ENCODE assay signal across 13 cellular contexts in genomic region chr12:89243786-89244185, GRCh38.
DNase-seq lines count a peak whose midpoint lies in the region; ATAC-seq and TF ChIP-seq lines count a peak whose summit lies in the region.
"Had no signal": no experiment of that assay in that cellular context is flagged by ENCODE, and none has a peak within 500 bp of the region (broad histone marks: within the 10 kb centered on the region; RNA-seq: fewer than 3 reads in every experiment).

No MANE protein-coding gene starts in this region.

- in situ Hi-C loops in KBM-7 (cut with MboI; ENCODE audit: low pct_unique_long_range_greater_than_20kb, low sequenced_read_pairs): no loop called here

- H3K4me3 ChIP-seq in CD4-positive, alpha-beta memory T cell (ENCODE audit: low read length in 2 of 2): no peak overlapping the region
- H3K4me3 ChIP-seq: heart right ventricle, PC-9, right lobe of liver, stomach had no signal

- no peak for ATAC-seq in natural killer cell
- ATAC-seq in GM21786 (IDR thresholded peaks at IDR 0.05; ENCODE audit: unreplicated experiment): no peak

- H3K4me1 Mint-ChIP-seq in CD4-positive, alpha-beta memory T cell: peaks cover 34 to 41% (median 38%) of the 10 kb centered on the region in 4 donors
- H3K4me1 Mint-ChIP-seq in activated T-helper 2 cell treated with anti-CD3 and anti-CD28 coated beads, Interferon-gamma antibody, Interleukin-2, Interleukin-4, amounts not matched to agents 10 μg/mL and 5 μg/mL and 100 μg/mL, durations not matched to agents 14 hours and 24 hours and 36 hours (ENCODE audit: low read depth): peaks cover 75% of the 10 kb centered on the region
- H3K4me1 Mint-ChIP-seq in natural killer cell: peaks cover 29 to 33% of the 10 kb centered on the region in 2 donors

- no peak for DNase-seq in CD4-positive, alpha-beta memory T cell
- DNase-seq in KBM-7 (peak; percentile 43), natural killer cell (no peak), posterior vena cava (ENCODE audit: low spot score) (no peak), NCI-H524 (lab: John Stamatoyannopoulos, UW) (no peak)
- no peak for DNase-seq in activated T-helper 2 cell treated with anti-CD3 and anti-CD28 coated beads, Interferon-gamma antibody, Interleukin-2, Interleukin-4, amounts not matched to agents 10 μg/mL and 5 μg/mL and 100 μg/mL, durations not matched to agents 14 hours and 24 hours and 36 hours (ENCODE audit: low spot score)
- DNase-seq: heart right ventricle, NCI-H2171, PC-9, right lobe of liver, stomach had no signal

- no peaks in the 10 kb centered on the region for H3K27me3 Mint-ChIP-seq in CD4-positive, alpha-beta memory T cell
- H3K27me3 Mint-ChIP-seq in activated T-helper 2 cell treated with anti-CD3 and anti-CD28 coated beads, Interferon-gamma antibody, Interleukin-2, Interleukin-4, amounts not matched to agents 10 μg/mL and 5 μg/mL and 100 μg/mL, durations not matched to agents 14 hours and 24 hours and 36 hours (ENCODE audit: low read depth): no peaks in the 10 kb centered on the region
- no peaks in the 10 kb centered on the region for H3K27me3 Mint-ChIP-seq in natural killer cell (ENCODE audit: low read depth in 2 of 2)
- H3K27me3 Mint-ChIP-seq: central memory CD8-positive, alpha-beta T cell had no signal

- TF ChIP-seq CTCF in natural killer cell (IDR thresholded peaks at IDR 0.05): no peak

- H3K4me3 Mint-ChIP-seq in CD4-positive, alpha-beta memory T cell: peak overlapping the region in 6 of 8 donors; percentile 10 to 60 (median 40)
- H3K4me3 Mint-ChIP-seq in activated T-helper 2 cell treated with anti-CD3 and anti-CD28 coated beads, Interferon-gamma antibody, Interleukin-2, Interleukin-4, amounts not matched to agents 10 μg/mL and 5 μg/mL and 100 μg/mL, durations not matched to agents 14 hours and 24 hours and 36 hours (ENCODE audit: low read depth): peak overlapping the region; percentile 2
- no peak overlapping the region for H3K4me3 Mint-ChIP-seq in natural killer cell

- no peaks in the 10 kb centered on the region for H3K27me3 ChIP-seq in CD4-positive, alpha-beta memory T cell (ENCODE audit: insufficient read depth, low read length)
- H3K27me3 ChIP-seq: heart right ventricle, right lobe of liver, stomach had no signal

- CTCF ChIA-PET in CD4-positive, alpha-beta memory T cell (lab: Charles Lee; ENCODE audit: partially characterized antibody): interaction anchor here (0.7 to 2.1 kb wide), 4 partner anchors 8 to 227 kb away, joined by 3 to 6 read pairs (median 4); no protein-coding TSS in a partner anchor

- no peaks in the 10 kb centered on the region for H3K36me3 Mint-ChIP-seq in CD4-positive, alpha-beta memory T cell
- peaks cover 31% of the 10 kb centered on the region for H3K36me3 Mint-ChIP-seq in activated T-helper 2 cell treated with anti-CD3 and anti-CD28 coated beads, Interferon-gamma antibody, Interleukin-2, Interleukin-4, amounts not matched to agents 10 μg/mL and 5 μg/mL and 100 μg/mL, durations not matched to agents 14 hours and 24 hours and 36 hours (ENCODE audit: low read depth)
- H3K36me3 Mint-ChIP-seq in natural killer cell: no peaks in the 10 kb centered on the region

- peaks cover 0 to 3% (median 0%) of the 10 kb centered on the region in 8 donors for H3K9me3 Mint-ChIP-seq in CD4-positive, alpha-beta memory T cell
- H3K9me3 Mint-ChIP-seq in activated T-helper 2 cell treated with anti-CD3 and anti-CD28 coated beads, Interferon-gamma antibody, Interleukin-2, Interleukin-4, amounts not matched to agents 10 μg/mL and 5 μg/mL and 100 μg/mL, durations not matched to agents 14 hours and 24 hours and 36 hours: peaks cover 31% of the 10 kb centered on the region
- no peaks in the 10 kb centered on the region for H3K9me3 Mint-ChIP-seq in natural killer cell
- H3K9me3 Mint-ChIP-seq: central memory CD8-positive, alpha-beta T cell had no signal

- intact Hi-C loops in CD4-positive, alpha-beta memory T cell (cut with micrococcal nuclease): loop anchor here (2.0 to 10.0 kb wide), 4 partner anchors 19 to 281 kb away; partner anchors contain the start of genes GALNT4 and POC1B
- intact Hi-C loops in activated T-helper 2 cell treated with anti-CD3 and anti-CD28 coated beads, Interferon-gamma antibody, Interleukin-2, Interleukin-4, amounts not matched to agents 10 μg/mL and 5 μg/mL and 100 μg/mL, durations not matched to agents 14 hours and 24 hours and 36 hours (cut with micrococcal nuclease): loop anchor here (1.0 to 5.0 kb wide), 12 partner anchors 7 to 279 kb away; partner anchors contain the start of genes DUSP6 and GALNT4
- intact Hi-C loops in natural killer cell (cut with micrococcal nuclease) (loop anchor here (2.0 to 10.0 kb wide), 2 partner anchors 19 to 189 kb away; no protein-coding TSS in a partner anchor), posterior vena cava (cut with DNase I) (no loop called here)

- POLR2A ChIA-PET in CD4-positive, alpha-beta memory T cell (lab: Charles Lee; ENCODE audit: partially characterized antibody): interaction anchor here (0.7 to 3.4 kb wide), 6 partner anchors 8 to 110 kb away, joined by 3 to 16 read pairs (median 10); partner anchors contain the start of gene DUSP6

- H3K27ac ChIP-seq in CD4-positive, alpha-beta memory T cell (ENCODE audit: low read depth, low read length): no peak overlapping the region
- H3K27ac ChIP-seq: PC-9, right lobe of liver had no signal

- H3K4me1 ChIP-seq in CD4-positive, alpha-beta memory T cell (ENCODE audit: insufficient read depth, low read length): peaks cover 32% of the 10 kb centered on the region
- H3K4me1 ChIP-seq: right lobe of liver had no signal

- H3K36me3 ChIP-seq in CD4-positive, alpha-beta memory T cell (ENCODE audit: insufficient read depth, low read length): no peaks in the 10 kb centered on the region
- H3K36me3 ChIP-seq: heart right ventricle, right lobe of liver, stomach had no signal

- no peaks in the 10 kb centered on the region for H3K9me3 ChIP-seq in CD4-positive, alpha-beta memory T cell (ENCODE audit: control insufficient read depth in 1 of 2, low read length in 2 of 2)
- H3K9me3 ChIP-seq: right lobe of liver, stomach had no signal

- peak overlapping the region in 6 of 7 donors; percentile 2 to 68 (median 24) for H3K27ac Mint-ChIP-seq in CD4-positive, alpha-beta memory T cell
- peak overlapping the region; percentile 85 for H3K27ac Mint-ChIP-seq in activated T-helper 2 cell treated with anti-CD3 and anti-CD28 coated beads, Interferon-gamma antibody, Interleukin-2, Interleukin-4, amounts not matched to agents 10 μg/mL and 5 μg/mL and 100 μg/mL, durations not matched to agents 14 hours and 24 hours and 36 hours
- peak overlapping the region; percentile 36 to 52 for H3K27ac Mint-ChIP-seq in natural killer cell

Comparison
In these comparisons a context has a peak if more than half of its experiments do, and no peak if none do; other contexts are left out.
1. H3K27ac Mint-ChIP-seq: peak in every context shown above with its lines; median percentile 85 in activated T-helper 2 cell treated with anti-CD3 and anti-CD28 coated beads, Interferon-gamma antibody, Interleukin-2, Interleukin-4, amounts not matched to agents 10 μg/mL and 5 μg/mL and 100 μg/mL, durations not matched to agents 14 hours and 24 hours and 36 hours; 44 in natural killer cell; 24 in CD4-positive, alpha-beta memory T cell.
2. intact Hi-C loops: an anchor here in CD4-positive, alpha-beta memory T cell (2.0 to 10.0 kb wide), activated T-helper 2 cell treated with anti-CD3 and anti-CD28 coated beads, Interferon-gamma antibody, Interleukin-2, Interleukin-4, amounts not matched to agents 10 μg/mL and 5 μg/mL and 100 μg/mL, durations not matched to agents 14 hours and 24 hours and 36 hours (1.0 to 5.0 kb wide) and natural killer cell (2.0 to 10.0 kb wide); none called in posterior vena cava.